In the genomic region with DNA sequence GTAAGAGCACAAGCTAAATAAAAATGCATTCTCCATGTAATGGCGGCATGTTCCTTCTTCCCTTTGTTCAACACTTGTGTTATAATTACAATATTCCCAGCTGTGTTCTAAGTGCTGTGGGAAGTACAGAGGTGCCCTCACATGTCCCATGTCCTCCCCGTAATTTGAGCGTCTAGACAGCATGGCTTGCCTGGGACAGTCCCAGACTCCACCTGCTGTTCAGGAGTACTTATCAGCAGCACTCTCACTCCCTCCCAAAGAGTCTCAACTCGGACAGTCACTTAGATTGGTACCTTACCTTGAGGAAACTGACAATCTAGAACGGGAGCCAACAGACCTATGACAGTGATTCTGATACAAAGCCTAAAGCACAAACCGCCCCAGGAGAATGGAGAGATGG, we compare ENCODE assay signal across 28 cellular contexts.
"Had no signal": no experiment of that assay in that cellular context is flagged by ENCODE, and none has a peak within 500 bp of the region (broad histone marks: within the 10 kb centered on the region; RNA-seq: fewer than 3 reads in every experiment).

No MANE protein-coding gene starts in this region.

- H3K9me3 Mint-ChIP-seq: mesothelial cell of epicardium; neural crest cell; stimulated activated naive B cell treated with anti-CD40 and anti-IgM and Interleukin-4, amounts not matched to agents 10 μg/mL and 1 μg/mL and 100 μg/mL, for 72 hours had no signal

- H2AFZ ChIP-seq: hepatocyte had no signal

- H3K79me2 ChIP-seq: hepatocyte had no signal

- H3K27ac Mint-ChIP-seq: mesothelial cell of epicardium; naive B cell; natural killer cell treated with Interleukin-12 subunit alpha and Interleukin-12 subunit beta and Interleukin-15 and Interleukin-18, amount 100 ng/mL, for 72 hours; progenitor cell of endocrine pancreas; stimulated activated naive B cell treated with anti-CD40 and anti-IgM and Interleukin-4, amounts not matched to agents 10 μg/mL and 1 μg/mL and 100 μg/mL, for 72 hours had no signal

- H3K9me3 ChIP-seq: neutrophil, ovary, testis, thyroid gland, transverse colon, upper lobe of left lung, vagina had no signal

- H3K4me2 ChIP-seq: hepatocyte had no signal

- H3K36me3 Mint-ChIP-seq: mesothelial cell of epicardium; natural killer cell treated with Interleukin-12 subunit alpha and Interleukin-12 subunit beta and Interleukin-15 and Interleukin-18, amount 100 ng/mL, for 72 hours; stimulated activated naive B cell treated with anti-CD40 and anti-IgM and Interleukin-4, amounts not matched to agents 10 μg/mL and 1 μg/mL and 100 μg/mL, for 72 hours had no signal

- ATAC-seq: natural killer cell treated with Interleukin-12 subunit alpha and Interleukin-12 subunit beta and Interleukin-15 and Interleukin-18, amount 100 ng/mL, for 72 hours; sciatic nerve; stimulated activated naive B cell treated with anti-CD40 and anti-IgM and Interleukin-4, amounts not matched to agents 10 μg/mL and 1 μg/mL and 100 μg/mL, for 72 hours; stimulated activated naive CD8-positive, alpha-beta T cell treated with anti-CD3 and anti-CD28 coated beads, Interleukin-15, Interleukin-2, amounts not matched to agents 100 U/mL and 50 U/mL, for 24 hours had no signal

- H3K27me3 ChIP-seq: hepatocyte, ovary, right atrium auricular region, thyroid gland, transverse colon, upper lobe of left lung, vagina had no signal

- H3K4me3 Mint-ChIP-seq: mesothelial cell of epicardium; naive B cell; natural killer cell treated with Interleukin-12 subunit alpha and Interleukin-12 subunit beta and Interleukin-15 and Interleukin-18, amount 100 ng/mL, for 72 hours; neural crest cell; stimulated activated naive B cell treated with anti-CD40 and anti-IgM and Interleukin-4, amounts not matched to agents 10 μg/mL and 1 μg/mL and 100 μg/mL, for 72 hours had no signal

- H3K4me3 ChIP-seq: hepatocyte, left ventricle myocardium inferior, lung, ovary, right atrium auricular region, skin epidermis, stomach, testis, thyroid gland, transverse colon, upper lobe of left lung, vagina had no signal

- DNase-seq: islet precursor cell; left ventricle myocardium inferior; mesendoderm; naive B cell; occipital lobe; ovary; stimulated activated CD4-positive, alpha-beta T cell treated with anti-CD3 and anti-CD28 coated beads, Interleukin-12 subunit alpha, Interleukin-12 subunit beta, amount 100 ng/mL, for 4 hours; stimulated activated CD4-positive, alpha-beta T cell treated with anti-CD3 and anti-CD28 coated beads, Interleukin-15, amount 100 ng/mL, for 24 hours; stimulated activated CD4-positive, alpha-beta T cell treated with anti-CD3 and anti-CD28 coated beads, Interleukin-2, amount 100 ng/mL, for 24 hours; stimulated activated CD4-positive, alpha-beta T cell treated with anti-CD3 and anti-CD28 coated beads, Interleukin-4, amount 100 ng/mL, for 1 hour; stimulated activated naive B cell treated with anti-CD40 and anti-IgM and Interleukin-4, amounts not matched to agents 10 μg/mL and 1 μg/mL and 100 μg/mL, for 72 hours; stimulated activated naive CD8-positive, alpha-beta T cell treated with anti-CD3 and anti-CD28 coated beads, Interleukin-15, Interleukin-2, amounts not matched to agents 100 U/mL and 50 U/mL, for 24 hours; stomach; testis; thyroid gland; transverse colon; upper lobe of left lung had no signal

- H3K4me1 ChIP-seq: left ventricle myocardium inferior, right atrium auricular region, stomach, testis, thyroid gland, transverse colon, upper lobe of left lung, vagina had no signal

- H3K36me3 ChIP-seq: left ventricle myocardium inferior, neutrophil, ovary, right atrium auricular region, stomach, thyroid gland, transverse colon, upper lobe of left lung, vagina had no signal

- H3K27ac ChIP-seq: hepatocyte, left ventricle myocardium inferior, neutrophil, ovary, right atrium auricular region, skin epidermis, stomach, testis, thyroid gland, transverse colon, upper lobe of left lung, vagina had no signal
